In the genomic region with DNA sequence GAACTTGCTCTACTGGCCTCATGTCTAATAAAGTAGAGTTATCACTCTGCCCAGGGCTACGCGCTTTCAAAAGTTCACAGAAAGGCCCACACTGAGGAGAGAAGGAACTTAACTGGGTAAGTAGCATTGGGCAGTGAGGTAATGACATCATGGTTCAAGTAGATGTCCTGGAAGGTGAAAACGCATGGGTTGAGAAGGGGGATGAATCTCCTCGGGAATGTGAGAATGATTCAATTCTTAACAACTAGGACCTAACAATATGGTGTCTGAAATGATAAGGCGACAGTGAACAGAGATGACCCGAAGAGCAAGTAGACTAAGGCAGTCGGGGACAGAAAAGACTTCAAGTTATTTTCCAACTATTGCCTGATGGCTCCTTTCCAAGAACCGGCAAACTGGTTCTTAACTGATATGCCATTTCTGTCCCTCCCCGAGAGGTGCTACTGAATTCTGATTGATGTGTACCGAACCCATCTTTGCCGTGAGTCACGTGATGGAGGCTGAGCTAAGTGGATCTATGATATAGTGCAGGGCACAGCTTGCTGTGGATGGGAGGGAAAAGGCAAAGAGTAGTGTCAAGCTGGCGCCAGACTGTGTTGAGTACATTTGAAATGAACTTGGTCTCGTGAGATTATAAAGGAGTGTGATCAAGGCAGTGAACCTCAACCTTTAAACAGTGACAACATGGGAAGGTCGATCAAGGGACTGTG, we compare ENCODE assay signal across 27 cellular contexts. TPM values are rescaled to one million over a fixed set of nuclear protein-coding genes. Genes with fewer than 3 reads are reported as not detected.
"Had no signal": no experiment of that assay in that cellular context is flagged by ENCODE, and none has a peak within 500 bp of the region (broad histone marks: within the 10 kb centered on the region; RNA-seq: fewer than 3 reads in every experiment).

No MANE protein-coding gene starts in this region.

- H3K4me3 Mint-ChIP-seq: activated CD8-positive, alpha-beta T cell treated with anti-CD3 and anti-CD28 coated beads for 36 hours; activated naive CD4-positive, alpha-beta T cell treated with anti-CD3 and anti-CD28 coated beads, Interleukin-2, amount 50 U/mL, for 24 hours; activated T-cell treated with anti-CD3 and anti-CD28 coated beads, Interleukin-2, amount 50 U/mL, for 24 hours; activated T-helper 1 cell treated with anti-CD3 and anti-CD28 coated beads, Interleukin-12 subunit alpha, Interleukin-12 subunit beta, Interleukin-2, Interleukin-4 antibody, amounts not matched to agents 30 ng/mL and 10 ng/mL and 1 ng/mL, durations not matched to agents 14 hours and 24 hours and 36 hours; T-cell had no signal

- H3K27me3 Mint-ChIP-seq: activated naive CD4-positive, alpha-beta T cell treated with anti-CD3 and anti-CD28 coated beads, Interleukin-2, amount 50 U/mL, for 24 hours had no signal

- H3K4me3 ChIP-seq: breast epithelium, SK-N-MC had no signal

- H3K27me3 ChIP-seq: breast epithelium had no signal

- H3K9me3 Mint-ChIP-seq: activated CD8-positive, alpha-beta T cell treated with anti-CD3 and anti-CD28 coated beads for 36 hours; activated naive CD4-positive, alpha-beta T cell treated with anti-CD3 and anti-CD28 coated beads, Interleukin-2, amount 50 U/mL, for 24 hours; activated T-cell treated with anti-CD3 and anti-CD28 coated beads, Interleukin-2, amount 50 U/mL, for 24 hours; activated T-helper 1 cell treated with anti-CD3 and anti-CD28 coated beads, Interleukin-12 subunit alpha, Interleukin-12 subunit beta, Interleukin-2, Interleukin-4 antibody, amounts not matched to agents 30 ng/mL and 10 ng/mL and 1 ng/mL, durations not matched to agents 14 hours and 24 hours and 36 hours; T-cell had no signal

- H3K9me3 ChIP-seq: breast epithelium had no signal

- H3K36me3 Mint-ChIP-seq: activated naive CD4-positive, alpha-beta T cell treated with anti-CD3 and anti-CD28 coated beads, Interleukin-2, amount 50 U/mL, for 24 hours; T-cell had no signal

- H3K4me1 ChIP-seq: breast epithelium had no signal

- H3K36me3 ChIP-seq: breast epithelium had no signal

- H3K27ac ChIP-seq: breast epithelium, SK-N-MC had no signal

- H3K4me1 Mint-ChIP-seq: activated naive CD4-positive, alpha-beta T cell treated with anti-CD3 and anti-CD28 coated beads, Interleukin-2, amount 50 U/mL, for 24 hours; T-cell had no signal

- ATAC-seq: activated CD8-positive, alpha-beta T cell treated with anti-CD3 and anti-CD28 coated beads for 36 hours; Panc1; Right ventricle myocardium inferior; T-cell had no signal

- H3K27ac Mint-ChIP-seq: activated CD8-positive, alpha-beta T cell treated with anti-CD3 and anti-CD28 coated beads for 36 hours; activated naive CD4-positive, alpha-beta T cell treated with anti-CD3 and anti-CD28 coated beads, Interleukin-2, amount 50 U/mL, for 24 hours; activated T-cell treated with anti-CD3 and anti-CD28 coated beads, Interleukin-2, amount 50 U/mL, for 24 hours; activated T-helper 1 cell treated with anti-CD3 and anti-CD28 coated beads, Interleukin-12 subunit alpha, Interleukin-12 subunit beta, Interleukin-2, Interleukin-4 antibody, amounts not matched to agents 30 ng/mL and 10 ng/mL and 1 ng/mL, durations not matched to agents 14 hours and 24 hours and 36 hours; T-cell had no signal

- DNase-seq: activated CD4-positive, alpha-beta T cell treated with anti-CD3 and anti-CD28 coated beads for 4 hours; activated CD8-positive, alpha-beta T cell treated with anti-CD3 and anti-CD28 coated beads for 36 hours; activated effector memory CD4-positive, alpha-beta T cell treated with Interleukin-2 at 50 U/mL for 16 hours; activated naive CD4-positive, alpha-beta T cell; activated T-cell treated with anti-CD3 and anti-CD28 coated beads, Interleukin-2, amount 50 U/mL, for 24 hours; aorta; central memory CD4-positive, alpha-beta T cell; NCI-H1048; NCI-H146; NCI-H2029; NCI-H2107; NCI-H2171 treated with DMSO at 0.1 percent for 48 hours; NCI-H226; NCI-H526; NCI-H774; NK-92 treated with Interleukin-12 subunit alpha and Interleukin-12 subunit beta, amount 100 ng/mL, for 24 hours; OCI-M1; T-cell; T-helper 2 cell; T1000 had no signal

RNA-seq across cellular contexts. Expression of gene MARCHF10, which starts 44.1 kb away (rescaled TPM):
- total RNA-seq: activated CD8-positive, alpha-beta T cell treated with anti-CD3 and anti-CD28 coated beads for 36 hours; activated T-helper 1 cell treated with anti-CD3 and anti-CD28 coated beads, Interleukin-12 subunit alpha, Interleukin-12 subunit beta, Interleukin-2, Interleukin-4 antibody, amounts not matched to agents 30 ng/mL and 10 ng/mL and 1 ng/mL, durations not matched to agents 14 hours and 24 hours and 36 hours; aorta; NCI-H460; Right ventricle myocardium inferior had no signal
- polyA plus RNA-seq: aorta had no signal
